ENCODE assay signal across 7 cellular contexts in the genomic region with DNA sequence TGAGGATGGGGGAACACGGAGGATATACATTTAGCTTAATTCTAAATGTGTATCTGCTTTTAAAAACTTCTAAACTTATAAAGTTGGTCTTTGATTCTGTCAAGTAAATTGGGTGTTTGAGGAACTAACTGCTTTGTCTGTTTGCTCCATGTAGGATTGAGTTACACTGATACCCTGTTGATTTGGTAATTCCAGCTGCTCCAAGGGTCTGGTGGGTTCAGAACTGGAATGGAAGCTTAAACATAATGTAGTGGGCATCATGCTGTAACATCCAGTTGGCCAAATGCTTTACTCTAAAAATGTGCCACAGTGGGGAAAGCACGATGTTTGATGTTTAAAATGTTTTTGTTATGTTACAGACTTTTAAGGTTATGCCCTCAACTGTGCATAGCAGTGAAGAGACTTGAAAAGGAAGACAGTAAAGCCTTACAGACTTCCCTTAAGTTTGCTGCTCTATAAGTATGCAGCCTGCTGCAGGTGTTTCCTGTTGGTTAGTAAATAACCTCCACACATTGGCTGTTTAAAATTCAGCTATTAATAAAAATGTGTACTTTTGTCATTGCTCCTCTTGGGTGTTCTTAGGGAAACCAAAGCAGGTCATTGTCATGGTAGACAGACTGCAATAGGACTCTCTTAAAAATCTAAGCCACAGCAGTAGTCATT. TPM values are rescaled to one million over a fixed set of nuclear protein-coding genes. Genes with fewer than 3 reads are reported as not detected.
A peak's percentile ranks its signal among the peaks of the same experiment; 100 is the strongest.
DNase-seq lines count a peak whose midpoint lies in the region; ATAC-seq lines count a peak whose summit lies in the region.

No MANE protein-coding gene starts in this region.

- DNase-seq in naive B cell (peak; percentile 83), ecto neural progenitor cell (ENCODE audit: low spot score) (no peak)
- DNase-seq in activated effector memory CD4-positive, alpha-beta T cell treated with anti-CD3 and anti-CD28 coated beads, Interleukin-2, amount 50 U/mL, for 16 hours, result no peak
- no peak for DNase-seq in central memory CD4-positive, alpha-beta T cell

- no peaks in the 10 kb centered on the region for H3K27me3 Mint-ChIP-seq in naive B cell

- H3K4me1 Mint-ChIP-seq in naive B cell, result peaks cover 64 to 98% (median 73%) of the 10 kb centered on the region in 3 donors

- H3K27ac Mint-ChIP-seq in naive B cell, result peak overlapping the region; percentile 88 to 98 (median 96)

- H3K36me3 Mint-ChIP-seq in naive B cell, result peaks cover 13 to 25% of the 10 kb centered on the region in 2 donors

- H3K4me3 Mint-ChIP-seq in naive B cell, result peak overlapping the region; percentile 53 to 88 (median 78)

- H3K9me3 Mint-ChIP-seq in naive B cell, result peaks cover 0 to 11% (median 2%) of the 10 kb centered on the region in 7 donors

- ATAC-seq in GM18870 (IDR thresholded peaks at IDR 0.05; ENCODE audit: unreplicated experiment) (peak; percentile 57), GM21737 (IDR thresholded peaks at IDR 0.05; ENCODE audit: unreplicated experiment) (peak; percentile 70), HG03520 (IDR thresholded peaks at IDR 0.05; ENCODE audit: unreplicated experiment) (peak; percentile 62), naive B cell (ENCODE audit: low read depth in 2 of 2) (peak; percentile 92 to 95)

RNA-seq across cellular contexts. Expression of gene EDEM1, which starts 5.9 kb away (rescaled TPM):
- polyA plus RNA-seq in naive B cell (ENCODE audit: low read depth in 6 of 6), result 10 to 100 TPM; 43.5 to 77.8 (median 57.4) TPM

RNA-seq across cellular contexts. Expression of gene ARL8B, which starts 59.5 kb away (rescaled TPM):
- polyA plus RNA-seq in naive B cell (ENCODE audit: low read depth in 6 of 6), result 10 to 100 TPM; 36.7 to 64.8 (median 60.6) TPM
